Comparison of ENCODE assay signal across 9 cellular contexts in genomic region chr9:74951107-74951720, GRCh38. TPM values are rescaled to one million over a fixed set of nuclear protein-coding genes. Genes with fewer than 3 reads are reported as not detected.
DNase-seq lines count a peak whose midpoint lies in the region; ATAC-seq and TF ChIP-seq lines count a peak whose summit lies in the region.
"Had no signal": no experiment of that assay in that cellular context is flagged by ENCODE, and none has a peak within 500 bp of the region (broad histone marks: within the 10 kb centered on the region; RNA-seq: fewer than 3 reads in every experiment).

No MANE protein-coding gene starts in this region.

- TF ChIP-seq POLR2A in heart left ventricle (IDR thresholded peaks at IDR 0.05) (no peak), vagina (IDR thresholded peaks at IDR 0.05) (no peak)

- no peak for DNase-seq in heart left ventricle
- DNase-seq in left cardiac atrium, result no peak
- DNase-seq in brain microvascular endothelial cell, result no peak
- DNase-seq in vagina (ENCODE audit: extremely low spot score in 2 of 2), result no peak
- no peak for DNase-seq in NCI-H2196 (lab: John Stamatoyannopoulos, UW; ENCODE audit: unreplicated experiment)
- no peak for DNase-seq in activated CD4-positive, alpha-beta T cell treated with anti-CD3 and anti-CD28 coated beads, Interleukin-2, amount 50 U/mL, for 4 hours
- DNase-seq: NK-92 treated with Interleukin-12 subunit alpha and Interleukin-12 subunit beta, amount 100 ng/mL, for 24 hours had no signal

- in situ Hi-C loops in brain microvascular endothelial cell (cut with HindIII; ENCODE audit: low pct_ligation_motif_present, low sequenced_read_pairs), result no loop called here

- ATAC-seq in heart left ventricle (no peak), left cardiac atrium (no peak), GM19463 (IDR thresholded peaks at IDR 0.05; ENCODE audit: unreplicated experiment) (no peak)

- no peak for TF ChIP-seq CTCF in heart left ventricle (IDR thresholded peaks at IDR 0.05)
- no peak for TF ChIP-seq CTCF in brain microvascular endothelial cell (IDR thresholded peaks at IDR 0.05; ENCODE audit: low read depth, low read length, missing control alignments)
- no peak for TF ChIP-seq CTCF in vagina (IDR thresholded peaks at IDR 0.05)

- no peaks in the 10 kb centered on the region for H3K9me3 ChIP-seq in heart left ventricle
- no peaks in the 10 kb centered on the region for H3K9me3 ChIP-seq in mesodermal cell (ENCODE audit: control insufficient read depth, low read length)
- no peaks in the 10 kb centered on the region for H3K9me3 ChIP-seq in vagina

- no peaks in the 10 kb centered on the region for H3K27me3 ChIP-seq in heart left ventricle
- H3K27me3 ChIP-seq in brain microvascular endothelial cell (replicated peaks), result no peaks in the 10 kb centered on the region
- H3K27me3 ChIP-seq in vagina, result no peaks in the 10 kb centered on the region

- H3K27ac ChIP-seq in heart left ventricle (peak overlapping the region; percentile 74 to 100 (median 95)), brain microvascular endothelial cell (peak overlapping the region; percentile 35), mesodermal cell (ENCODE audit: low read depth, low read length, severe bottlenecking) (no peak overlapping the region), vagina (peak overlapping the region; percentile 98)

- WGBS in heart left ventricle, 4 donors, result 69 to 75% (median 72%) methylated on average over 21 of the region's 21 CpGs
- WGBS in mesodermal cell (ENCODE audit: insufficient coverage in 2 of 2), 2 experiments, result 78 to 85% methylated on average over 16 to 18 of the region's 21 CpGs

- peak overlapping the region; percentile 50 to 94 (median 84) for H3K4me3 ChIP-seq in heart left ventricle
- H3K4me3 ChIP-seq in brain microvascular endothelial cell (ENCODE audit: low read depth, low read length), result peak overlapping the region; percentile 92
- H3K4me3 ChIP-seq in mesodermal cell (ENCODE audit: extremely low read depth, insufficient read depth, low read length, poor library complexity, severe bottlenecking), result peak overlapping the region; percentile 70
- H3K4me3 ChIP-seq in vagina, result peak overlapping the region; percentile 57 to 90

- H3K36me3 ChIP-seq in heart left ventricle, result peaks cover 0 to 9% (median 0%) of the 10 kb centered on the region in 9 donors
- no peaks in the 10 kb centered on the region for H3K36me3 ChIP-seq in brain microvascular endothelial cell (replicated peaks)
- no peaks in the 10 kb centered on the region for H3K36me3 ChIP-seq in mesodermal cell (ENCODE audit: control insufficient read depth, insufficient read depth, low read length)
- no peaks in the 10 kb centered on the region for H3K36me3 ChIP-seq in vagina

- intact Hi-C loops in heart left ventricle (cut with DNase I), result loop anchor here in 7 of 10 donors (5.0 to 10.0 kb wide), 7 partner anchors 51 to 136 kb away; partner anchors contain the start of genes NMRK1 (in 6 of the 7), OSTF1 (in 6 of the 7), CARNMT1 (in 1 of the 7) and TRPM6 (in 1 of the 7)
- intact Hi-C loops in left cardiac atrium (cut with DNase I), result loop anchor here in 1 of 2 donors (10.0 kb wide), 1 partner anchor 134 kb away; the partner anchor contains the start of genes NMRK1 and OSTF1
- intact Hi-C loops in vagina (cut with DNase I), result loop anchor here (10.0 kb wide), 1 partner anchor 54 kb away; no protein-coding TSS in a partner anchor

- H3K4me1 ChIP-seq in heart left ventricle (peaks cover 0 to 20% (median 0%) of the 10 kb centered on the region in 12 donors), mesodermal cell (ENCODE audit: control insufficient read depth, insufficient read depth, low read length, poor library complexity, severe bottlenecking) (no peaks in the 10 kb centered on the region), vagina (peaks cover 31% of the 10 kb centered on the region)

RNA-seq across cellular contexts. Expression of gene C9orf40, which starts 1.5 kb away (rescaled TPM):
- total RNA-seq in heart left ventricle (1 to 10 TPM; 1.4 to 2.7 (median 1.8) TPM), left cardiac atrium (1 to 10 TPM; 2.6 to 4.5 TPM), vagina (5.6 TPM)
- 1 to 10 TPM in 1 of 2 donors, under 1 TPM in 1; 0.91 to 2.7 TPM for polyA plus RNA-seq in heart left ventricle
- polyA plus RNA-seq in mesodermal cell (2013, experiment 1 of 2), result 11.0 TPM
- polyA plus RNA-seq in mesodermal cell (2013, experiment 2 of 2), result 11.3 TPM
